Comparison of ENCODE assay signal across 8 cellular contexts in genomic region chr5:138212828-138213160, GRCh38. TPM values are rescaled to one million over a fixed set of nuclear protein-coding genes. Genes with fewer than 3 reads are reported as not detected.
A peak's percentile ranks its signal among the peaks of the same experiment; 100 is the strongest.
DNase-seq lines count a peak whose midpoint lies in the region; ATAC-seq, FAIRE-seq and TF ChIP-seq lines count a peak whose summit lies in the region.

No MANE protein-coding gene starts in this region.

- no peak for TF ChIP-seq CTCF in brain (conservative IDR thresholded peaks at IDR 0.05)

- H3K36me3 ChIP-seq in CD4-positive, CD25-positive, alpha-beta regulatory T cell (ENCODE audit: control insufficient read depth, insufficient read depth, low read length): peaks cover 3% of the 10 kb centered on the region
- peaks cover 3% of the 10 kb centered on the region for H3K36me3 ChIP-seq in thymus (ENCODE audit: control insufficient read depth, insufficient read depth)

- H3K4me3 Mint-ChIP-seq in CD4-positive, CD25-positive, alpha-beta regulatory T cell: peak overlapping the region; percentile 97 to 99 (median 98)
- H3K4me3 Mint-ChIP-seq in brain: peak overlapping the region; percentile 99 to 100 (median 99)

- ATAC-seq in CD4-positive, CD25-positive, alpha-beta regulatory T cell (ENCODE audit: low read depth in 2 of 2): peak; percentile 10 to 13
- peak; percentile 24 for ATAC-seq in GM19395 (IDR thresholded peaks at IDR 0.05; ENCODE audit: unreplicated experiment)
- peak; percentile 47 for ATAC-seq in left lobe of liver

- peak overlapping the region; percentile 76 for H3K27ac ChIP-seq in CD4-positive, CD25-positive, alpha-beta regulatory T cell (ENCODE audit: insufficient read depth, low read length, poor library complexity, severe bottlenecking)
- H3K27ac ChIP-seq in thymus (ENCODE audit: low read depth): peak overlapping the region; percentile 84

- H3K36me3 Mint-ChIP-seq in CD4-positive, CD25-positive, alpha-beta regulatory T cell: peaks cover 8% of the 10 kb centered on the region
- peaks cover 22% of the 10 kb centered on the region for H3K36me3 Mint-ChIP-seq in brain

- H3K4me1 Mint-ChIP-seq in CD4-positive, CD25-positive, alpha-beta regulatory T cell: peaks cover 11 to 30% (median 22%) of the 10 kb centered on the region in 4 donors
- peaks cover 31% of the 10 kb centered on the region for H3K4me1 Mint-ChIP-seq in brain

- DNase-seq in CD4-positive, CD25-positive, alpha-beta regulatory T cell: peak in 1 of 3 donors; percentile 41
- peak; percentile 14 for DNase-seq in HTR-8/SVneo (ENCODE audit: insufficient read length, low spot score)
- no peak for DNase-seq in left lobe of liver (ENCODE audit: low spot score)
- DNase-seq in medulla oblongata (ENCODE audit: extremely low spot score): no peak
- DNase-seq in NCI-H2029 (lab: John Stamatoyannopoulos, UW): no peak

- FAIRE-seq in HTR-8/SVneo (lab: Jason Lieb, UNC): no peak

- WGBS in thymus: 0% methylated on average over 8 of the region's 8 CpGs

- no peaks in the 10 kb centered on the region for H3K9me3 ChIP-seq in CD4-positive, CD25-positive, alpha-beta regulatory T cell (ENCODE audit: control insufficient read depth in 2 of 2, low read length in 2 of 2)
- H3K9me3 ChIP-seq in thymus (ENCODE audit: control insufficient read depth): no peaks in the 10 kb centered on the region

- H3K9me3 Mint-ChIP-seq in CD4-positive, CD25-positive, alpha-beta regulatory T cell: no peaks in the 10 kb centered on the region
- peaks cover 0 to 3% (median 0%) of the 10 kb centered on the region in 5 experiments for H3K9me3 Mint-ChIP-seq in brain

- H3K27me3 Mint-ChIP-seq in CD4-positive, CD25-positive, alpha-beta regulatory T cell: peaks cover 11% of the 10 kb centered on the region
- peaks cover 6% of the 10 kb centered on the region for H3K27me3 Mint-ChIP-seq in brain

- H3K4me3 ChIP-seq in CD4-positive, CD25-positive, alpha-beta regulatory T cell (ENCODE audit: low read depth, low read length): peak overlapping the region; percentile 98
- H3K4me3 ChIP-seq in thymus (ENCODE audit: low read length): peak overlapping the region; percentile 95

- peaks cover 27% of the 10 kb centered on the region for H3K4me1 ChIP-seq in CD4-positive, CD25-positive, alpha-beta regulatory T cell (ENCODE audit: control insufficient read depth, insufficient read depth, low read length, poor library complexity, severe bottlenecking)
- H3K4me1 ChIP-seq in thymus (ENCODE audit: control insufficient read depth, insufficient read depth, low read length): no peaks in the 10 kb centered on the region

- H3K27ac Mint-ChIP-seq in CD4-positive, CD25-positive, alpha-beta regulatory T cell: peak overlapping the region; percentile 97 to 99 (median 99)
- peak overlapping the region; percentile 98 for H3K27ac Mint-ChIP-seq in brain

- H3K27me3 ChIP-seq in CD4-positive, CD25-positive, alpha-beta regulatory T cell (ENCODE audit: control insufficient read depth, insufficient read depth, low read length): no peaks in the 10 kb centered on the region
- no peaks in the 10 kb centered on the region for H3K27me3 ChIP-seq in thymus (ENCODE audit: control insufficient read depth, insufficient read depth)

RNA-seq across cellular contexts. Expression of gene CDC23, which starts 0.3 kb away (rescaled TPM):
- total RNA-seq in CD4-positive, CD25-positive, alpha-beta regulatory T cell: 19.4 TPM
- 10 to 100 TPM; 14.7 to 28.5 (median 24.4) TPM for polyA plus RNA-seq in CD4-positive, CD25-positive, alpha-beta regulatory T cell
- polyA plus RNA-seq in brain (ENCODE audit: insufficient read depth, low read depth, low replicate concordance) (16.9 TPM), thymus (18.8 TPM)
- 12.1 TPM for total RNA-seq in left lobe of liver

RNA-seq across cellular contexts. Expression of gene KIF20A, which starts 33.9 kb away (rescaled TPM):
- total RNA-seq in CD4-positive, CD25-positive, alpha-beta regulatory T cell: 0.91 TPM
- 1 to 10 TPM in 1 of 4 donors, under 1 TPM in 3; 0.29 to 1.1 (median 0.45) TPM for polyA plus RNA-seq in CD4-positive, CD25-positive, alpha-beta regulatory T cell
- polyA plus RNA-seq in brain (ENCODE audit: insufficient read depth, low read depth, low replicate concordance) (26.0 TPM), thymus (3.7 TPM)
- 0.35 TPM for total RNA-seq in left lobe of liver

RNA-seq across cellular contexts. Expression of gene BRD8, which starts 34.4 kb away (rescaled TPM):
- total RNA-seq in CD4-positive, CD25-positive, alpha-beta regulatory T cell: 20.9 TPM
- 10 to 100 TPM; 19.5 to 32.9 (median 21.4) TPM for polyA plus RNA-seq in CD4-positive, CD25-positive, alpha-beta regulatory T cell
- 41.7 TPM for polyA plus RNA-seq in brain (ENCODE audit: insufficient read depth, low read depth, low replicate concordance)
- 19.3 TPM for total RNA-seq in left lobe of liver
- 75.3 TPM for polyA plus RNA-seq in thymus
